25 cellular contexts compared by ENCODE assay signal in genomic region chr1:204326891-204327290, GRCh38. TPM values are rescaled to one million over a fixed set of nuclear protein-coding genes. Genes with fewer than 3 reads are reported as not detected.
DNase-seq lines count a peak whose midpoint lies in the region; ATAC-seq, FAIRE-seq and TF ChIP-seq lines count a peak whose summit lies in the region.
"Had no signal": no experiment of that assay in that cellular context is flagged by ENCODE, and none has a peak within 500 bp of the region (broad histone marks: within the 10 kb centered on the region; RNA-seq: fewer than 3 reads in every experiment).

No MANE protein-coding gene starts in this region.

- TF ChIP-seq POLR2A in adrenal gland (IDR thresholded peaks at IDR 0.05): no peak

- WGBS in adrenal gland, 4 donors: 47 to 62% (median 59%) methylated on average over 7 of the region's 7 CpGs
- WGBS in pancreas, 2 donors: 92 to 96% methylated on average over 7 of the region's 7 CpGs

- H3K4me1 ChIP-seq in BLaER1 (peaks cover 17% of the 10 kb centered on the region), adrenal gland (replicated peaks in 1 of 2) (peaks cover 0 to 14% of the 10 kb centered on the region in 2 donors), pancreas (no peaks in the 10 kb centered on the region)
- H3K4me1 ChIP-seq: gastrocnemius medialis, right lobe of liver had no signal

- H3K27ac ChIP-seq in BLaER1 (peak overlapping the region; percentile 39), adrenal gland (peak overlapping the region in 3 of 5 donors; percentile 24 to 58 (median 45)), layer of hippocampus (ENCODE audit: low read depth, low read length) (peak overlapping the region; percentile 42), pancreas (no peak overlapping the region)
- H3K27ac ChIP-seq: gastrocnemius medialis, right lobe of liver had no signal

- TF ChIP-seq CTCF in adrenal gland (IDR thresholded peaks at IDR 0.05) (no peak), pancreas (IDR thresholded peaks at IDR 0.05) (no peak)

- peak overlapping the region; percentile 74 for H3K4me2 ChIP-seq in BLaER1

- H3K36me3 ChIP-seq in BLaER1: no peaks in the 10 kb centered on the region
- H3K36me3 ChIP-seq in adrenal gland (replicated peaks in 1 of 2): no peaks in the 10 kb centered on the region
- H3K36me3 ChIP-seq in pancreas: no peaks in the 10 kb centered on the region
- H3K36me3 ChIP-seq: gastrocnemius medialis, right lobe of liver had no signal

- DNase-seq in adrenal gland (peak in 6 of 7 donors; percentile 41 to 52 (median 49)), putamen (ENCODE audit: low spot score) (peak; percentile 55), pancreas (no peak), Kasumi-1 (lab: John Stamatoyannopoulos, UW) (no peak), COLO668 (lab: John Stamatoyannopoulos, UW; ENCODE audit: unreplicated experiment) (no peak)
- DNase-seq: activated CD4-positive, alpha-beta memory T cell treated with anti-CD3 and anti-CD28 coated beads, Interleukin-2, amount 10 ng/mL, durations not matched to agents 7 days and 5 days; activated CD4-positive, alpha-beta T cell treated with anti-CD3 and anti-CD28 coated beads for 1 hour; activated CD8-positive, alpha-beta memory T cell treated with anti-CD3 and anti-CD28 coated beads, Interleukin-2, amount 50 U/mL, for 4 hours; activated naive CD4-positive, alpha-beta T cell; activated naive CD8-positive, alpha-beta T cell treated with anti-CD3 and anti-CD28 coated beads, Interleukin-2, amount 50 U/mL, for 24 hours; gastrocnemius medialis; GOT3; KBM-7; NCI-H1105 treated with DMSO at 0.1 percent for 48 hours; NCI-H187 treated with DMSO at 0.1 percent for 48 hours; NCI-H345; NCI-H748 treated with DMSO at 0.1 percent for 48 hours; posterior cingulate gyrus; right lobe of liver; SHP77 treated with DMSO at 0.1 percent for 48 hours; stimulated activated CD4-positive, alpha-beta T cell treated with anti-CD3 and anti-CD28 coated beads, Interleukin-2, amount 100 ng/mL, for 48 hours; stomach had no signal

- no peaks in the 10 kb centered on the region for H3K9me3 ChIP-seq in BLaER1
- no peaks in the 10 kb centered on the region for H3K9me3 ChIP-seq in adrenal gland (replicated peaks in 1 of 3)
- no peaks in the 10 kb centered on the region for H3K9me3 ChIP-seq in pancreas
- H3K9me3 ChIP-seq: gastrocnemius medialis, right lobe of liver, stomach had no signal

- no peak for FAIRE-seq in pancreas (lab: Jason Lieb, UNC)
- FAIRE-seq: RCC 7860 had no signal

- H3K4me3 ChIP-seq in BLaER1 (no peak overlapping the region), adrenal gland (no peak overlapping the region), pancreas (no peak overlapping the region)
- H3K4me3 ChIP-seq: gastrocnemius medialis, right lobe of liver, stomach had no signal

- no peaks in the 10 kb centered on the region for H4K20me1 ChIP-seq in BLaER1

- ATAC-seq in pancreas: no peak
- ATAC-seq: activated naive CD8-positive, alpha-beta T cell treated with anti-CD3 and anti-CD28 coated beads, Interleukin-2, amount 50 U/mL, for 24 hours; gastrocnemius medialis; right lobe of liver had no signal

- H3K27me3 ChIP-seq in BLaER1: no peaks in the 10 kb centered on the region
- H3K27me3 ChIP-seq in adrenal gland: no peaks in the 10 kb centered on the region
- no peaks in the 10 kb centered on the region for H3K27me3 ChIP-seq in layer of hippocampus (ENCODE audit: control insufficient read depth, insufficient read depth, low read length)
- no peaks in the 10 kb centered on the region for H3K27me3 ChIP-seq in pancreas
- H3K27me3 ChIP-seq: gastrocnemius medialis, right lobe of liver, stomach had no signal

- intact Hi-C loops in adrenal gland (cut with DNase I) (no loop called here), pancreas (cut with DNase I) (no loop called here)

- H3K9ac ChIP-seq in BLaER1: peak overlapping the region; percentile 11; the same call in 1 of the 2 replicates

RNA-seq across cellular contexts. Expression of gene PLEKHA6, which starts 32.8 kb away (rescaled TPM):
- total RNA-seq in adrenal gland: 10 to 100 TPM in 1 of 8 donors, 1 to 10 TPM in 7; 2.2 to 13.8 (median 5.8) TPM
- 10 to 100 TPM in 1 of 3 donors, 1 to 10 TPM in 2; 3.0 to 12.8 (median 3.6) TPM for polyA plus RNA-seq in adrenal gland
- total RNA-seq in pancreas: 10 to 100 TPM in 5 of 6 donors, 1 to 10 TPM in 1; 9.5 to 23.8 (median 15.0) TPM
- 10 to 100 TPM; 13.2 to 18.5 TPM for polyA plus RNA-seq in pancreas
- total RNA-seq: activated CD4-positive, alpha-beta memory T cell treated with anti-CD3 and anti-CD28 coated beads, Interleukin-2, amount 10 ng/mL, durations not matched to agents 7 days and 5 days had no signal

Comparison
In these comparisons a context has a peak if more than half of its experiments do, and no peak if none do; other contexts are left out.
1. H3K27ac ChIP-seq: peak in BLaER1 (single experiment), adrenal gland (3 of 5) and layer of hippocampus (single experiment); none in pancreas (0 of 4).
2. DNase-seq: peak in adrenal gland (6 of 7) and putamen (single experiment); none in pancreas (0 of 6), Kasumi-1 (0 of 2) and COLO668 (single experiment).